In genomic region chr13:93559718-93560117, GRCh38 we compare ENCODE assay signal across 13 cellular contexts.
DNase-seq lines count a peak whose midpoint lies in the region; ATAC-seq and TF ChIP-seq lines count a peak whose summit lies in the region.
"Had no signal": no experiment of that assay in that cellular context is flagged by ENCODE, and none has a peak within 500 bp of the region (broad histone marks: within the 10 kb centered on the region; RNA-seq: fewer than 3 reads in every experiment).

No MANE protein-coding gene starts in this region.

- no peak overlapping the region for H2BK15ac ChIP-seq in IMR-90 (ENCODE audit: low read depth, low read length)

- DNase-seq in Caki2 (ENCODE audit: low read depth) (peak; percentile 88), IMR-90 (peak; percentile 84), T1000 (lab: John Stamatoyannopoulos, UW) (peak; percentile 60), iris pigment epithelial cell (ENCODE audit: low read depth) (peak; percentile 74), gastrocnemius medialis (no peak)
- DNase-seq: CD4-positive, alpha-beta T cell; MV-4-11; naive thymus-derived CD8-positive, alpha-beta T cell had no signal

- H2AK5ac ChIP-seq in IMR-90 (ENCODE audit: low read depth, low read length): no peak overlapping the region

- H3K4me3 ChIP-seq in IMR-90 (ENCODE audit: insufficient read depth, low read depth, low read length) (no peak overlapping the region), gastrocnemius medialis (no peak overlapping the region)
- H3K4me3 ChIP-seq: GM12878, skin epidermis had no signal

- H3K18ac ChIP-seq in IMR-90 (ENCODE audit: low read depth, low read length): no peak overlapping the region

- H3K9me3 ChIP-seq in IMR-90 (ENCODE audit: control insufficient read depth, insufficient read depth, low read length) (no peaks in the 10 kb centered on the region), gastrocnemius medialis (no peaks in the 10 kb centered on the region)

- H3K9ac ChIP-seq in IMR-90 (ENCODE audit: low read depth, low read length): no peak overlapping the region

- H4K91ac ChIP-seq in IMR-90 (ENCODE audit: insufficient read depth, low read depth, low read length): no peak overlapping the region

- CTCF ChIA-PET in IMR-90 (lab: Yijun Ruan, JAX): interaction anchor here (0.6 kb wide), 1 partner anchor 129 kb away, joined by 3 read pairs; no protein-coding TSS in a partner anchor

- H2BK120ac ChIP-seq in IMR-90 (ENCODE audit: low read depth, low read length): no peak overlapping the region

- no peak overlapping the region for H3K4ac ChIP-seq in IMR-90 (ENCODE audit: low read depth, low read length)

- no peaks in the 10 kb centered on the region for H3K9me1 ChIP-seq in IMR-90 (ENCODE audit: insufficient read depth, low read length)

- H3K27me3 ChIP-seq in IMR-90 (ENCODE audit: control insufficient read depth, insufficient read depth, low read length) (no peaks in the 10 kb centered on the region), gastrocnemius medialis (no peaks in the 10 kb centered on the region)

- H3K27ac ChIP-seq in IMR-90 (ENCODE audit: insufficient read depth, low read length) (no peak overlapping the region), gastrocnemius medialis (no peak overlapping the region)
- H3K27ac ChIP-seq: skin epidermis had no signal

- in situ Hi-C loops in Caki2 (cut with HindIII; ENCODE audit: low pct_unique_long_range_greater_than_20kb, low sequenced_read_pairs): no loop called here
- in situ Hi-C loops in IMR-90 (cut with MboI; ENCODE audit: low sequenced_read_pairs): no loop called here
- in situ Hi-C loops in gastrocnemius medialis (cut with MboI; ENCODE audit: low sequenced_read_pairs in 4 of 4): no loop called here

- TF ChIP-seq CTCF in IMR-90 (conservative IDR thresholded peaks at IDR 0.05; ENCODE audit: low read depth, low read length) (no peak), gastrocnemius medialis (IDR thresholded peaks at IDR 0.05 in 4 of 5, conservative IDR thresholded peaks at IDR 0.05 in 1 of 5) (no peak)

- dilution Hi-C loops in IMR-90 (cut with HindIII; ENCODE audit: low sequenced_read_pairs, unreplicated experiment): no loop called here

- no peak overlapping the region for H3K14ac ChIP-seq in IMR-90 (replicated peaks; ENCODE audit: low read depth, low read length)

- POLR2A ChIA-PET in IMR-90 (lab: Charles Lee; ENCODE audit: unreplicated experiment): no interaction called here

- H3K4me2 ChIP-seq in IMR-90 (ENCODE audit: low read depth, low read length): no peak overlapping the region

- H3K4me1 ChIP-seq in IMR-90 (ENCODE audit: control insufficient read depth, insufficient read depth, low read length) (no peaks in the 10 kb centered on the region; the same call in 1 of the 2 replicates), gastrocnemius medialis (no peaks in the 10 kb centered on the region)

- H4K20me1 ChIP-seq in IMR-90 (ENCODE audit: insufficient read depth, low read length): no peaks in the 10 kb centered on the region

- H3K79me1 ChIP-seq in IMR-90 (ENCODE audit: low read depth in 1 of 2, low read length in 2 of 2): no peaks in the 10 kb centered on the region

- intact Hi-C loops in IMR-90 (cut with micrococcal nuclease): no loop called here
- intact Hi-C loops in gastrocnemius medialis (cut with DNase I; ENCODE audit: low total_unique reads): no loop called here

- no peak overlapping the region for H2BK5ac ChIP-seq in IMR-90 (ENCODE audit: low read depth, low read length, poor library complexity, severe bottlenecking)

- H3K36me3 ChIP-seq in IMR-90 (ENCODE audit: control insufficient read depth, insufficient read depth, low read length) (no peaks in the 10 kb centered on the region), gastrocnemius medialis (no peaks in the 10 kb centered on the region)

- H2BK20ac ChIP-seq in IMR-90 (ENCODE audit: low read depth, low read length): no peak overlapping the region

- no peak overlapping the region for H4K8ac ChIP-seq in IMR-90 (ENCODE audit: low read depth in 2 of 2, low read length in 2 of 2)

- ATAC-seq in IMR-90 (ENCODE audit: low read depth): peak; percentile 27; the same call in 1 of the 2 replicates
- no peak for ATAC-seq in GM18505 (IDR thresholded peaks at IDR 0.05; ENCODE audit: unreplicated experiment)
- no peak for ATAC-seq in esophagus mucosa
- ATAC-seq in GM18870 (IDR thresholded peaks at IDR 0.05; ENCODE audit: unreplicated experiment): no peak
- ATAC-seq in gastrocnemius medialis: no peak
- ATAC-seq: GM12878; naive thymus-derived CD8-positive, alpha-beta T cell had no signal

- no peak overlapping the region for H4K5ac ChIP-seq in IMR-90 (ENCODE audit: low read depth, low read length)

- H3K56ac ChIP-seq in IMR-90 (ENCODE audit: extremely low read depth, insufficient read depth, low read length): no peak overlapping the region

- H2AFZ ChIP-seq in IMR-90 (replicated peaks; ENCODE audit: low read length, poor library complexity): no peak overlapping the region

- WGBS in IMR-90 (ENCODE audit: extremely low coverage in 2 of 2, insufficient read length in 1 of 2), 2 experiments: no CpG with 5 or more reads among the region's 3 CpGs

- no peak for TF ChIP-seq RAD21 in IMR-90 (IDR thresholded peaks at IDR 0.05; ENCODE audit: low read length)

- TF ChIP-seq POLR2A in IMR-90 (IDR thresholded peaks at IDR 0.05; ENCODE audit: low read depth, low read length): no peak
- no peak for TF ChIP-seq POLR2A in GM18505 (IDR thresholded peaks at IDR 0.05; ENCODE audit: borderline replicate concordance, extremely low read depth, insufficient read depth, insufficient read length)
- TF ChIP-seq POLR2A in gastrocnemius medialis (IDR thresholded peaks at IDR 0.05): no peak

- no TSS peak for BruUV-seq in IMR-90 (replicated peaks; lab: Mats Ljungman, UMichigan)

- no peak overlapping the region for H2AK9ac ChIP-seq in IMR-90 (replicated peaks; ENCODE audit: low read depth, low read length, poor library complexity)

- no peak overlapping the region for H3K23ac ChIP-seq in IMR-90 (ENCODE audit: low read depth, low read length)

TF ChIP-seq in IMR-90, 13 proteins besides CTCF, POLR2A, EP300 and RAD21:
- no peak for TF ChIP-seq RCOR1 (IDR thresholded peaks at IDR 0.05; ENCODE audit: insufficient replicate concordance, low read length)
- TF ChIP-seq FOS (IDR thresholded peaks at IDR 0.05; ENCODE audit: low read depth, low read length): no peak; the same call in 1 of the 2 replicates
- TF ChIP-seq ELK1 (IDR thresholded peaks at IDR 0.05; ENCODE audit: borderline replicate concordance, low read depth, low read length): no peak
- no peak for TF ChIP-seq MAFK (IDR thresholded peaks at IDR 0.05; ENCODE audit: low read depth, low read length)
- TF ChIP-seq RFX5 (IDR thresholded peaks at IDR 0.05; ENCODE audit: low read depth, low read length): no peak
- TF ChIP-seq NFE2L2 (IDR thresholded peaks at IDR 0.05; ENCODE audit: low read depth, low read length): no peak
- TF ChIP-seq MXI1 (IDR thresholded peaks at IDR 0.05; ENCODE audit: borderline replicate concordance, low read depth, low read length): no peak
- TF ChIP-seq USF2 (IDR thresholded peaks at IDR 0.05; ENCODE audit: low read depth, low read length): no peak
- TF ChIP-seq BHLHE40 (IDR thresholded peaks at IDR 0.05; ENCODE audit: low read depth, low read length): no peak
- TF ChIP-seq SMC3 (IDR thresholded peaks at IDR 0.05; ENCODE audit: low read depth, low read length): no peak
- no peak for TF ChIP-seq MAZ (IDR thresholded peaks at IDR 0.05; ENCODE audit: borderline replicate concordance, low read depth, low read length)
- no peak for TF ChIP-seq CEBPB (IDR thresholded peaks at IDR 0.05; ENCODE audit: low read depth, low read length)
- no peak for TF ChIP-seq CHD1 (IDR thresholded peaks at IDR 0.05; ENCODE audit: low read depth, low read length)

Comparison
In these comparisons a context has a peak if more than half of its experiments do, and no peak if none do; other contexts are left out.
1. DNase-seq: peak in Caki2 (single experiment), IMR-90 (single experiment), T1000 (single experiment) and iris pigment epithelial cell (single experiment); none in gastrocnemius medialis (0 of 2).